In genomic region chr19:34757441-34757840, GRCh38 we compare ENCODE assay signal across 38 cellular contexts.
"Had no signal": no experiment of that assay in that cellular context is flagged by ENCODE, and none has a peak within 500 bp of the region (broad histone marks: within the 10 kb centered on the region; RNA-seq: fewer than 3 reads in every experiment).

No MANE protein-coding gene starts in this region.

- H3K4me1 ChIP-seq: adrenal gland, body of pancreas, breast epithelium had no signal

- H3K27me3 ChIP-seq: adrenal gland, body of pancreas, brain microvascular endothelial cell, breast epithelium had no signal

- H3K27ac Mint-ChIP-seq: activated B cell treated with CpG ODN at 0.5 μM for 24 hours; activated CD4-positive, alpha-beta memory T cell treated with anti-CD3 and anti-CD28 coated beads for 36 hours; activated CD4-positive, alpha-beta T cell treated with anti-CD3 and anti-CD28 coated beads, Interleukin-2, amount 10 ng/mL, durations not matched to agents 24 days and 14 days; activated CD8-positive, alpha-beta T cell treated with anti-CD3 and anti-CD28 coated beads for 36 hours; activated naive CD4-positive, alpha-beta T cell treated with anti-CD3 and anti-CD28 coated beads for 36 hours; activated naive CD8-positive, alpha-beta T cell; activated naive CD8-positive, alpha-beta T cell treated with anti-CD3 and anti-CD28 coated beads, Interleukin-2, amount 10 ng/mL, durations not matched to agents 7 days and 5 days; activated naive CD8-positive, alpha-beta T cell treated with anti-CD3 and anti-CD28 coated beads, Interleukin-2, amount 50 U/mL, for 24 hours; activated T-cell treated with anti-CD3 and anti-CD28 coated beads, Interleukin-2, amount 50 U/mL, for 72 hours; activated T-helper 1 cell treated with anti-CD3 and anti-CD28 coated beads, Interleukin-12 subunit alpha, Interleukin-12 subunit beta, Interleukin-2, Interleukin-4 antibody, amounts not matched to agents 30 ng/mL and 10 ng/mL and 1 ng/mL, durations not matched to agents 14 hours and 24 hours and 36 hours; activated T-helper 17 cell treated with anti-CD3 and anti-CD28 coated beads, Interleukin-2, amount 50 U/mL, for 72 hours; T-helper 1 cell treated with Interleukin-12 subunit alpha and Interleukin-12 subunit beta and Interleukin-4 antibody, amounts not matched to agents 30 μg/mL and 1 μg/mL, for 36 hours; T-helper 2 cell treated with Interferon-gamma antibody and Interleukin-4, amounts not matched to agents 5 μg/mL and 100 μg/mL, for 36 hours had no signal

- H3K4me3 ChIP-seq: adrenal gland, body of pancreas, breast epithelium had no signal

- ATAC-seq: activated CD8-positive, alpha-beta T cell treated with anti-CD3 and anti-CD28 coated beads for 36 hours; activated naive CD8-positive, alpha-beta T cell treated with anti-CD3 and anti-CD28 coated beads, Interleukin-2, amount 50 U/mL, for 24 hours; activated T-cell treated with anti-CD3 and anti-CD28 coated beads, Interleukin-2, amount 50 U/mL, for 4 hours; activated T-cell treated with anti-CD3 and anti-CD28 coated beads, Interleukin-2, amount 50 U/mL, for 72 hours; activated T-helper 17 cell treated with anti-CD3 and anti-CD28 coated beads, Interleukin-2, amount 50 U/mL, for 72 hours; body of pancreas had no signal

- DNase-seq: activated B cell treated with CpG ODN at 0.5 μM for 24 hours; activated CD4-positive, alpha-beta memory T cell treated with anti-CD3 and anti-CD28 coated beads for 36 hours; activated CD4-positive, alpha-beta T cell treated with anti-CD3 and anti-CD28 coated beads for 4 hours; activated CD4-positive, alpha-beta T cell treated with anti-CD3 and anti-CD28 coated beads, Interleukin-2, amount 10 ng/mL, durations not matched to agents 24 days and 14 days; activated CD4-positive, alpha-beta T cell treated with anti-CD3 and anti-CD28 coated beads, Interleukin-2, amount 50 U/mL, for 1 hour; activated CD4-positive, alpha-beta T cell treated with anti-CD3 and anti-CD28 coated beads, Interleukin-2, amount 50 U/mL, for 4 hours; activated CD4-positive, CD25-positive, alpha-beta regulatory T cell treated with anti-CD3 and anti-CD28 coated beads, Interleukin-2, amount 50 U/mL, for 72 hours; activated CD8-positive, alpha-beta memory T cell treated with anti-CD3 and anti-CD28 coated beads, Interleukin-2, amount 50 U/mL, for 4 hours; activated CD8-positive, alpha-beta T cell treated with anti-CD3 and anti-CD28 coated beads for 36 hours; activated effector memory CD4-positive, alpha-beta T cell treated with anti-CD3 and anti-CD28 coated beads, Interleukin-2, amount 50 U/mL, for 16 hours; activated gamma-delta T cell treated with Interleukin-2 at 50 U/mL for 16 hours; activated naive CD4-positive, alpha-beta T cell; activated naive CD4-positive, alpha-beta T cell treated with anti-CD3 and anti-CD28 coated beads for 36 hours; activated naive CD4-positive, alpha-beta T cell treated with anti-CD3 and anti-CD28 coated beads, Interleukin-2, amount 50 U/mL, for 16 hours; activated naive CD8-positive, alpha-beta T cell treated with anti-CD3 and anti-CD28 coated beads, Interleukin-2, amount 10 ng/mL, durations not matched to agents 7 days and 5 days; activated naive CD8-positive, alpha-beta T cell treated with anti-CD3 and anti-CD28 coated beads, Interleukin-2, amount 50 U/mL, for 24 hours; activated T-cell treated with anti-CD3 and anti-CD28 coated beads for 4 hours; activated T-cell treated with anti-CD3 and anti-CD28 coated beads, Interleukin-2, amount 50 U/mL, for 1 hour; activated T-cell treated with anti-CD3 and anti-CD28 coated beads, Interleukin-2, amount 50 U/mL, for 4 hours; activated T-cell treated with anti-CD3 and anti-CD28 coated beads, Interleukin-2, amount 50 U/mL, for 72 hours; adrenal gland; amniotic stem cell; aorta; body of pancreas; brain microvascular endothelial cell; central memory CD4-positive, alpha-beta T cell; T-helper 1 cell; T-helper 2 cell; T-helper 9 cell had no signal

- FAIRE-seq: astrocyte, TTC549 had no signal

- H3K36me3 ChIP-seq: adrenal gland, brain microvascular endothelial cell had no signal

- H3K27ac ChIP-seq: adrenal gland, body of pancreas, brain microvascular endothelial cell, breast epithelium, VCaP had no signal
